11 cellular contexts compared by ENCODE assay signal in genomic region chr14:26255213-26255612, GRCh38.
DNase-seq lines count a peak whose midpoint lies in the region; ATAC-seq, FAIRE-seq and TF ChIP-seq lines count a peak whose summit lies in the region.
"Had no signal": no experiment of that assay in that cellular context is flagged by ENCODE, and none has a peak within 500 bp of the region (broad histone marks: within the 10 kb centered on the region; RNA-seq: fewer than 3 reads in every experiment).

No MANE protein-coding gene starts in this region.

- no peak for TF ChIP-seq POLR2A in ovary (IDR thresholded peaks at IDR 0.05)

- peaks cover 19% of the 10 kb centered on the region for H3K9me3 Mint-ChIP-seq in activated T-cell treated with anti-CD3 and anti-CD28 coated beads, Interleukin-2, amount 50 U/mL, for 4 hours

- H3K27me3 ChIP-seq in H7 (ENCODE audit: control insufficient read depth, insufficient read depth, low read length) (no peaks in the 10 kb centered on the region), ovary (no peaks in the 10 kb centered on the region), tibial artery (no peaks in the 10 kb centered on the region)

- peak; percentile 63 for TF ChIP-seq CTCF in epithelial cell of esophagus (IDR thresholded peaks at IDR 0.05; ENCODE audit: insufficient read depth, low read depth, low read length, missing control alignments)
- TF ChIP-seq CTCF in ovary (IDR thresholded peaks at IDR 0.05) = peak in 2 of 3 donors; percentile 29 to 35
- no peak for TF ChIP-seq CTCF in tibial artery (IDR thresholded peaks at IDR 0.05)

- no peaks in the 10 kb centered on the region for H3K4me1 Mint-ChIP-seq in activated T-cell treated with anti-CD3 and anti-CD28 coated beads, Interleukin-2, amount 50 U/mL, for 4 hours (ENCODE audit: low read depth)

- no peaks in the 10 kb centered on the region for H3K9me3 ChIP-seq in ovary
- no peaks in the 10 kb centered on the region for H3K9me3 ChIP-seq in tibial artery

- H3K36me3 ChIP-seq in H7 (replicated peaks; ENCODE audit: control insufficient read depth, insufficient read depth, low read length) (no peaks in the 10 kb centered on the region), ovary (no peaks in the 10 kb centered on the region), tibial artery (no peaks in the 10 kb centered on the region)

- H3K4me3 ChIP-seq in H7 (ENCODE audit: insufficient read depth, low read depth, low read length) (no peak overlapping the region), epithelial cell of esophagus (ENCODE audit: low read length) (no peak overlapping the region), ovary (no peak overlapping the region), tibial artery (no peak overlapping the region)
- H3K4me3 ChIP-seq: GM12878 had no signal

- TF ChIP-seq EP300 in ovary (IDR thresholded peaks at IDR 0.05) = no peak

- no peak for ATAC-seq in activated T-cell treated with anti-CD3 and anti-CD28 coated beads, Interleukin-2, amount 50 U/mL, for 4 hours
- ATAC-seq: GM12878 had no signal

- 10 to 18% (median 10%) methylated on average over 2 of the region's 2 CpGs for WGBS in ovary, 3 donors

- no peak overlapping the region for H3K4me3 Mint-ChIP-seq in activated T-cell treated with anti-CD3 and anti-CD28 coated beads, Interleukin-2, amount 50 U/mL, for 4 hours
- H3K4me3 Mint-ChIP-seq: activated CD4-positive, alpha-beta memory T cell treated with anti-CD3 and anti-CD28 coated beads for 36 hours had no signal

- DNase-seq in H7 (peak; percentile 9), NCI-H82 (lab: John Stamatoyannopoulos, UW) (peak; percentile 49), epithelial cell of esophagus (ENCODE audit: low read depth) (peak; percentile 52), ovary (no peak), tibial artery (no peak), HTR-8/SVneo (ENCODE audit: insufficient read length, low spot score) (no peak)
- no peak for DNase-seq in stimulated activated CD4-positive, alpha-beta T cell treated with anti-CD3 and anti-CD28 coated beads, Interleukin-4, amount 100 ng/mL, for 4 hours
- no peak for DNase-seq in activated T-cell treated with anti-CD3 and anti-CD28 coated beads, Interleukin-2, amount 50 U/mL, for 4 hours
- DNase-seq: activated CD4-positive, alpha-beta memory T cell treated with anti-CD3 and anti-CD28 coated beads for 36 hours; NCI-H1930 had no signal

- H3K36me3 Mint-ChIP-seq in activated T-cell treated with anti-CD3 and anti-CD28 coated beads, Interleukin-2, amount 50 U/mL, for 4 hours (ENCODE audit: insufficient read depth) = no peaks in the 10 kb centered on the region
- H3K36me3 Mint-ChIP-seq: activated CD4-positive, alpha-beta memory T cell treated with anti-CD3 and anti-CD28 coated beads for 36 hours had no signal

- intact Hi-C loops in ovary (cut with DNase I) = no loop called here
- intact Hi-C loops in tibial artery (cut with DNase I; ENCODE audit: low total_unique reads) = no loop called here

- no peaks in the 10 kb centered on the region for H3K27me3 Mint-ChIP-seq in activated T-cell treated with anti-CD3 and anti-CD28 coated beads, Interleukin-2, amount 50 U/mL, for 4 hours (ENCODE audit: low read depth)
- H3K27me3 Mint-ChIP-seq: activated CD4-positive, alpha-beta memory T cell treated with anti-CD3 and anti-CD28 coated beads for 36 hours had no signal

- H3K27ac ChIP-seq in ovary = no peak overlapping the region
- H3K27ac ChIP-seq in tibial artery = no peak overlapping the region

- H3K4me1 ChIP-seq in ovary (ENCODE audit: insufficient read depth) (no peaks in the 10 kb centered on the region), tibial artery (no peaks in the 10 kb centered on the region)

- no peak for FAIRE-seq in HTR-8/SVneo (lab: Jason Lieb, UNC)
- FAIRE-seq: GM12878 had no signal

Comparison
In these comparisons a context has a peak if more than half of its experiments do, and no peak if none do; other contexts are left out.
1. DNase-seq: peak in H7 (single experiment), NCI-H82 (single experiment) and epithelial cell of esophagus (single experiment); none in ovary (0 of 5), stimulated activated CD4-positive, alpha-beta T cell treated with anti-CD3 and anti-CD28 coated beads, Interleukin-4, amount 100 ng/mL, for 4 hours (0 of 2), tibial artery (0 of 2), HTR-8/SVneo (single experiment) and activated T-cell treated with anti-CD3 and anti-CD28 coated beads, Interleukin-2, amount 50 U/mL, for 4 hours (single experiment).
2. CTCF ChIP-seq: peak in epithelial cell of esophagus (single experiment) and ovary (2 of 3); none in tibial artery (0 of 2).